27 cellular contexts compared by ENCODE assay signal in genomic region chr1:69791311-69791710, GRCh38.
A peak's percentile ranks its signal among the peaks of the same experiment; 100 is the strongest.
DNase-seq lines count a peak whose midpoint lies in the region; ATAC-seq and TF ChIP-seq lines count a peak whose summit lies in the region.
"Had no signal": no experiment of that assay in that cellular context is flagged by ENCODE, and none has a peak within 500 bp of the region (broad histone marks: within the 10 kb centered on the region; RNA-seq: fewer than 3 reads in every experiment).

No MANE protein-coding gene starts in this region.

- CTCF ChIA-PET in A673 (lab: Charles Lee) (no interaction called here), Caco-2 (lab: Charles Lee) (no interaction called here)

- peak; percentile 32 for DNase-seq in GM23248
- DNase-seq in NCI-H226: peak; percentile 18
- DNase-seq in fibroblast of gingiva (ENCODE audit: low read depth): peak; percentile 20
- peak; percentile 55 for DNase-seq in retinal pigment epithelial cell (ENCODE audit: low read depth)
- DNase-seq in A673 (ENCODE audit: low spot score): no peak
- DNase-seq in NCI-H1105 (lab: John Stamatoyannopoulos, UW): no peak
- no peak for DNase-seq in Caco-2
- DNase-seq: C1 segment of cervical spinal cord; Calu3; CD8-positive, alpha-beta T cell; DMS153; GF-D8; Karpas-422; MG63; NCI-H1417 treated with DMSO at 0.1 percent for 48 hours; NCI-H187; NCI-H2107; NCI-H2227 treated with DMSO at 0.1 percent for 48 hours; NCI-H510A treated with DMSO at 0.1 percent for 48 hours; NCI-H748 treated with DMSO at 0.1 percent for 48 hours; NK-92 treated with Interleukin-12 subunit alpha and Interleukin-12 subunit beta, amount 100 ng/mL, for 24 hours; SJCRH30; T-helper 1 cell had no signal

- H3K4me1 Mint-ChIP-seq in Caco-2 (ENCODE audit: low read depth, unreplicated experiment): peaks cover 7% of the 10 kb centered on the region

- POLR2A ChIA-PET in A673 (lab: Charles Lee; ENCODE audit: low non-redundant PET): no interaction called here
- POLR2A ChIA-PET in Caco-2 (lab: Charles Lee): no interaction called here

- no peak overlapping the region for H3K27ac ChIP-seq in GM23248
- H3K27ac ChIP-seq in A673 (ENCODE audit: low read depth, low read length, poor library complexity, severe bottlenecking): no peak overlapping the region
- H3K27ac ChIP-seq: HL-60, SJCRH30 had no signal

- ATAC-seq in GM18511 (IDR thresholded peaks at IDR 0.05; ENCODE audit: unreplicated experiment): no peak
- ATAC-seq: CD8-positive, alpha-beta T cell had no signal

- TF ChIP-seq CTCF in retinal pigment epithelial cell (conservative IDR thresholded peaks at IDR 0.05; ENCODE audit: low read depth, low read length) (no peak), A673 (conservative IDR thresholded peaks at IDR 0.05; ENCODE audit: low read depth, low read length) (no peak), Caco-2 (IDR thresholded peaks at IDR 0.05; ENCODE audit: insufficient read depth in 1 of 2, low read depth in 1 of 2, low read length in 1 of 2, severe bottlenecking in 1 of 2, unreplicated experiment in 1 of 2) (no peak)

- H3K9me3 Mint-ChIP-seq in Caco-2 (ENCODE audit: unreplicated experiment): no peaks in the 10 kb centered on the region

- H3K4me3 Mint-ChIP-seq in Caco-2 (ENCODE audit: unreplicated experiment): no peak overlapping the region
- H3K4me3 Mint-ChIP-seq: CD8-positive, alpha-beta T cell; IgD-negative memory B cell had no signal

- intact Hi-C loops in A673 (cut with micrococcal nuclease; ENCODE audit: unreplicated experiment) (no loop called here), Caco-2 (cut with micrococcal nuclease; ENCODE audit: unreplicated experiment) (no loop called here)

- H3K4me1 ChIP-seq in GM23248 (ENCODE audit: insufficient read depth): 0 out of 2 replicates have a peak, but pooled peaks cover 6% of the 10 kb centered on the region
- H3K4me1 ChIP-seq in A673 (ENCODE audit: insufficient read depth, low read length, poor library complexity, severe bottlenecking): no peaks in the 10 kb centered on the region
- H3K4me1 ChIP-seq in Caco-2: no peaks in the 10 kb centered on the region
- H3K4me1 ChIP-seq: HAP-1, SJCRH30 had no signal

- no peaks in the 10 kb centered on the region for H3F3A ChIP-seq in GM23248 (ENCODE audit: insufficient read depth)

- no peaks in the 10 kb centered on the region for H3K79me2 ChIP-seq in GM23248 (ENCODE audit: insufficient read depth)

- H3K9me3 ChIP-seq in GM23248 (ENCODE audit: low read depth) (no peaks in the 10 kb centered on the region), A673 (ENCODE audit: low read depth, low read length, poor library complexity, severe bottlenecking) (no peaks in the 10 kb centered on the region), Caco-2 (no peaks in the 10 kb centered on the region)
- H3K9me3 ChIP-seq: HAP-1, MG63, SJCRH30 had no signal

- H3K27me3 ChIP-seq in GM23248 (replicated peaks; ENCODE audit: insufficient read depth): no peaks in the 10 kb centered on the region
- H3K27me3 ChIP-seq in A673 (replicated peaks; ENCODE audit: insufficient read depth, low read depth, low read length, poor library complexity): no peaks in the 10 kb centered on the region
- no peaks in the 10 kb centered on the region for H3K27me3 ChIP-seq in Caco-2 (replicated peaks; ENCODE audit: control insufficient read depth, insufficient read depth, low read length)
- H3K27me3 ChIP-seq: SJCRH30 had no signal

- H3K4me2 ChIP-seq in GM23248 (ENCODE audit: unreplicated experiment): no peak overlapping the region

- no peak overlapping the region for H3K27ac Mint-ChIP-seq in Caco-2 (ENCODE audit: unreplicated experiment)
- H3K27ac Mint-ChIP-seq: CD8-positive, alpha-beta T cell; IgD-negative memory B cell had no signal

- H2AFZ ChIP-seq in GM23248: no peak overlapping the region

- H4K20me1 ChIP-seq in GM23248 (ENCODE audit: insufficient read depth): no peaks in the 10 kb centered on the region

- no peak overlapping the region for H3K4me3 ChIP-seq in GM23248
- H3K4me3 ChIP-seq in retinal pigment epithelial cell (ENCODE audit: low read length): no peak overlapping the region
- no peak overlapping the region for H3K4me3 ChIP-seq in A673 (ENCODE audit: low read depth, low read length, poor library complexity, severe bottlenecking)
- H3K4me3 ChIP-seq in Caco-2 (ENCODE audit: low read depth, low read length): no peak overlapping the region
- H3K4me3 ChIP-seq: HAP-1, MG63, SJCRH30 had no signal

- no TSS peak for BruUV-seq in A673 (replicated peaks; lab: Mats Ljungman, UMichigan)
- no TSS peak for BruUV-seq in Caco-2 (replicated peaks; lab: Mats Ljungman, UMichigan)

- WGBS in GM23248 (ENCODE audit: low coverage in 1 of 2, low lambda C conversion rate in 2 of 2, missing lambda C conversion rate in 2 of 2), 2 experiments: 8 to 21% methylated on average over 1 of the region's 1 CpG

- H3K36me3 Mint-ChIP-seq in Caco-2 (ENCODE audit: insufficient read depth, unreplicated experiment): peaks cover 4% of the 10 kb centered on the region
- H3K36me3 Mint-ChIP-seq: CD8-positive, alpha-beta T cell; IgD-negative memory B cell had no signal

- H3K9ac ChIP-seq in GM23248: no peak overlapping the region

- H3K9me2 ChIP-seq in GM23248 (ENCODE audit: insufficient read depth): no peaks in the 10 kb centered on the region

- no peaks in the 10 kb centered on the region for H3K27me3 Mint-ChIP-seq in Caco-2 (ENCODE audit: insufficient read depth, unreplicated experiment)
- H3K27me3 Mint-ChIP-seq: IgD-negative memory B cell had no signal

- in situ Hi-C loops in GM23248 (cut with MboI): no loop called here

- no peaks in the 10 kb centered on the region for H3K36me3 ChIP-seq in GM23248 (ENCODE audit: low read depth)
- no peaks in the 10 kb centered on the region for H3K36me3 ChIP-seq in A673 (ENCODE audit: insufficient read depth, low read length, poor library complexity, severe bottlenecking)
- H3K36me3 ChIP-seq in Caco-2 (ENCODE audit: control insufficient read depth, insufficient read depth, low read length): no peaks in the 10 kb centered on the region
- H3K36me3 ChIP-seq: HAP-1, MG63, SJCRH30 had no signal

Comparison
In these comparisons a context has a peak if more than half of its experiments do, and no peak if none do; other contexts are left out.
1. DNase-seq: peak in GM23248 (single experiment), NCI-H226 (single experiment), fibroblast of gingiva (single experiment) and retinal pigment epithelial cell (single experiment); none in A673 (single experiment), NCI-H1105 (single experiment) and Caco-2 (0 of 2).